ENCODE assay signal across 1 cellular context in genomic region chr3:129727707-129728106, GRCh38.
TF ChIP-seq lines count a peak whose summit lies in the region.

No MANE protein-coding gene starts in this region.

TF ChIP-seq in WTC11, 78 proteins besides CTCF, POLR2A, EP300 and RAD21 (continued from another document):
- no peak for TF ChIP-seq PRDM15 (CRISPR knock-in tag; IDR thresholded peaks at IDR 0.05)
